Comparison of ENCODE assay signal across 11 cellular contexts in genomic region chr16:10992797-10993196, GRCh38. TPM values are rescaled to one million over a fixed set of nuclear protein-coding genes. Genes with fewer than 3 reads are reported as not detected.
DNase-seq lines count a peak whose midpoint lies in the region; ATAC-seq and TF ChIP-seq lines count a peak whose summit lies in the region.
"Had no signal": no experiment of that assay in that cellular context is flagged by ENCODE, and none has a peak within 500 bp of the region (broad histone marks: within the 10 kb centered on the region; RNA-seq: fewer than 3 reads in every experiment).

No MANE protein-coding gene starts in this region.

- no peaks in the 10 kb centered on the region for H3K27me3 Mint-ChIP-seq in activated CD4-positive, alpha-beta T cell treated with anti-CD3 and anti-CD28 coated beads for 36 hours
- H3K27me3 Mint-ChIP-seq: B cell had no signal

- WGBS in esophagus squamous epithelium, 2 donors: 41 to 56% methylated on average over 5 of the region's 5 CpGs

- H3K4me1 Mint-ChIP-seq in activated CD4-positive, alpha-beta T cell treated with anti-CD3 and anti-CD28 coated beads for 36 hours: peaks cover 65% of the 10 kb centered on the region

- ATAC-seq in activated CD4-positive, alpha-beta T cell treated with anti-CD3 and anti-CD28 coated beads for 36 hours: no peak

- H3K4me3 Mint-ChIP-seq in activated CD4-positive, alpha-beta T cell treated with anti-CD3 and anti-CD28 coated beads for 36 hours: peak overlapping the region; percentile 4
- H3K4me3 Mint-ChIP-seq: B cell had no signal

- H3K9me3 ChIP-seq in esophagus squamous epithelium: no peaks in the 10 kb centered on the region

- POLR2A ChIA-PET in activated CD4-positive, alpha-beta T cell treated with anti-CD3 and anti-CD28 coated beads for 36 hours (lab: Charles Lee): no interaction called here
- POLR2A ChIA-PET in RWPE1 (lab: Yijun Ruan, JAX; ENCODE audit: low non-redundant PET): no interaction called here

- peak overlapping the region; percentile 75 for H3K27ac ChIP-seq in RWPE1
- H3K27ac ChIP-seq in esophagus squamous epithelium: peak overlapping the region in 3 of 4 donors; percentile 32 to 63 (median 57)
- no peak overlapping the region for H3K27ac ChIP-seq in caudate nucleus (ENCODE audit: low read depth, low read length)

- peak; percentile 75 for DNase-seq in activated CD4-positive, alpha-beta T cell treated with anti-CD3 and anti-CD28 coated beads for 36 hours
- DNase-seq in activated CD4-positive, alpha-beta T cell treated with anti-CD3 and anti-CD28 coated beads, Interleukin-2, amount 50 U/mL, for 1 hour: no peak
- DNase-seq in RWPE1 (ENCODE audit: low spot score): peak; percentile 92
- DNase-seq in esophagus squamous epithelium (lab: John Stamatoyannopoulos, UW): no peak
- peak; percentile 36 to 68 for DNase-seq in stimulated activated CD4-positive, alpha-beta T cell treated with anti-CD3 and anti-CD28 coated beads, Interleukin-2, amount 100 ng/mL, for 24 hours
- DNase-seq in NCI-H1417 treated with DMSO at 0.1 percent for 48 hours (lab: John Stamatoyannopoulos, UW): no peak
- DNase-seq in caudate nucleus (lab: John Stamatoyannopoulos, UW): no peak
- DNase-seq in AML-193 (lab: John Stamatoyannopoulos, UW): no peak
- DNase-seq: activated CD4-positive, CD25-positive, alpha-beta regulatory T cell treated with anti-CD3 and anti-CD28 coated beads, Interleukin-2, amount 50 U/mL, for 72 hours; hippocampal formation had no signal

- peak overlapping the region; percentile 49 for H3K27ac Mint-ChIP-seq in activated CD4-positive, alpha-beta T cell treated with anti-CD3 and anti-CD28 coated beads for 36 hours
- H3K27ac Mint-ChIP-seq: B cell had no signal

- H3K4me1 ChIP-seq in esophagus squamous epithelium: peaks cover 0 to 27% (median 16%) of the 10 kb centered on the region in 3 donors

- peaks cover 40% of the 10 kb centered on the region for H3K36me3 Mint-ChIP-seq in activated CD4-positive, alpha-beta T cell treated with anti-CD3 and anti-CD28 coated beads for 36 hours (ENCODE audit: low read depth)

- intact Hi-C loops in activated CD4-positive, alpha-beta T cell treated with anti-CD3 and anti-CD28 coated beads for 36 hours (cut with DNase I, micrococcal nuclease): loop anchor here in 1 of 2 experiments (1.0 kb wide), 1 partner anchor 102 kb away; no protein-coding TSS in a partner anchor
- intact Hi-C loops in esophagus squamous epithelium (cut with DNase I): no loop called here

- TF ChIP-seq POLR2A in esophagus squamous epithelium (IDR thresholded peaks at IDR 0.05): no peak

- no peak for TF ChIP-seq CTCF in RWPE1 (conservative IDR thresholded peaks at IDR 0.05; ENCODE audit: low read depth)
- TF ChIP-seq CTCF in esophagus squamous epithelium (IDR thresholded peaks at IDR 0.05): no peak

- H3K4me3 ChIP-seq in esophagus squamous epithelium: no peak overlapping the region

- H3K36me3 ChIP-seq in esophagus squamous epithelium: peaks cover 0 to 78% (median 14%) of the 10 kb centered on the region in 3 donors

- H3K27me3 ChIP-seq in esophagus squamous epithelium: no peaks in the 10 kb centered on the region

- CTCF ChIA-PET in activated CD4-positive, alpha-beta T cell treated with anti-CD3 and anti-CD28 coated beads for 36 hours (lab: Charles Lee): interaction anchor here (0.7 to 1.1 kb wide), 4 partner anchors 29 to 102 kb away, joined by 3 to 4 read pairs (median 3); no protein-coding TSS in a partner anchor
- CTCF ChIA-PET in RWPE1 (lab: Yijun Ruan, JAX): no interaction called here

- no peaks in the 10 kb centered on the region for H3K9me3 Mint-ChIP-seq in activated CD4-positive, alpha-beta T cell treated with anti-CD3 and anti-CD28 coated beads for 36 hours (ENCODE audit: low read depth)

RNA-seq across cellular contexts. Expression of gene CLEC16A, which starts 48.4 kb away (rescaled TPM):
- total RNA-seq in activated CD4-positive, alpha-beta T cell treated with anti-CD3 and anti-CD28 coated beads for 36 hours: 10 to 100 TPM; 23.5 to 25.4 TPM
- total RNA-seq in esophagus squamous epithelium: 10 to 100 TPM; 20.3 to 25.7 (median 25.1) TPM

RNA-seq across cellular contexts. Expression of gene DEXI, which starts 50.5 kb away (rescaled TPM):
- total RNA-seq in activated CD4-positive, alpha-beta T cell treated with anti-CD3 and anti-CD28 coated beads for 36 hours: 10 to 100 TPM; 33.8 to 34.9 TPM
- total RNA-seq in esophagus squamous epithelium: 10 to 100 TPM; 22.6 to 60.1 (median 28.4) TPM

Comparison
In these comparisons a context has a peak if more than half of its experiments do, and no peak if none do; other contexts are left out.
1. DNase-seq: peak in activated CD4-positive, alpha-beta T cell treated with anti-CD3 and anti-CD28 coated beads for 36 hours (single experiment), RWPE1 (single experiment) and stimulated activated CD4-positive, alpha-beta T cell treated with anti-CD3 and anti-CD28 coated beads, Interleukin-2, amount 100 ng/mL, for 24 hours (2 of 2); none in activated CD4-positive, alpha-beta T cell treated with anti-CD3 and anti-CD28 coated beads, Interleukin-2, amount 50 U/mL, for 1 hour (single experiment), esophagus squamous epithelium (single experiment), NCI-H1417 treated with DMSO at 0.1 percent for 48 hours (single experiment), caudate nucleus (0 of 61) and AML-193 (0 of 2).